In genomic region chr7:44015090-44015489, GRCh38 we compare ENCODE assay signal across 15 cellular contexts. TPM values are rescaled to one million over a fixed set of nuclear protein-coding genes. Genes with fewer than 3 reads are reported as not detected.
"Had no signal": no experiment of that assay in that cellular context is flagged by ENCODE, and none has a peak within 500 bp of the region (broad histone marks: within the 10 kb centered on the region; RNA-seq: fewer than 3 reads in every experiment).

No MANE protein-coding gene starts in this region.

RNA-seq across cellular contexts. Expression of gene SPDYE1, which starts 17.4 kb away (rescaled TPM):
- total RNA-seq: activated B cell treated with CpG ODN at 0.5 μM for 24 hours; activated CD4-positive, alpha-beta memory T cell treated with anti-CD3 and anti-CD28 coated beads for 36 hours; activated CD4-positive, alpha-beta T cell treated with anti-CD3 and anti-CD28 coated beads, Interleukin-2, amount 10 ng/mL, durations not matched to agents 24 days and 14 days; activated CD8-positive, alpha-beta memory T cell treated with anti-CD3 and anti-CD28 coated beads for 36 hours; activated CD8-positive, alpha-beta T cell treated with anti-CD3 and anti-CD28 coated beads for 36 hours; activated naive CD4-positive, alpha-beta T cell treated with anti-CD3 and anti-CD28 coated beads for 36 hours; activated naive CD4-positive, alpha-beta T cell treated with anti-CD3 and anti-CD28 coated beads, Interleukin-2, amount 50 U/mL, for 72 hours; activated naive CD8-positive, alpha-beta T cell treated with anti-CD3 and anti-CD28 coated beads for 36 hours; activated T-cell treated with anti-CD3 and anti-CD28 coated beads, Interleukin-2, amount 50 U/mL, for 4 hours; activated T-cell treated with anti-CD3 and anti-CD28 coated beads, Interleukin-2, amount 50 U/mL, for 72 hours; activated T-helper 1 cell treated with anti-CD3 and anti-CD28 coated beads, Interleukin-12 subunit alpha, Interleukin-12 subunit beta, Interleukin-2, Interleukin-4 antibody, amounts not matched to agents 30 ng/mL and 10 ng/mL and 1 ng/mL, durations not matched to agents 14 hours and 24 hours and 36 hours; activated T-helper 17 cell treated with anti-CD3 and anti-CD28 coated beads, Interleukin-2, amount 50 U/mL, for 72 hours; aorta; body of pancreas; breast epithelium had no signal

RNA-seq across cellular contexts. Expression of gene PGAM2, which starts 50.3 kb away (rescaled TPM):
- total RNA-seq: activated CD8-positive, alpha-beta memory T cell treated with anti-CD3 and anti-CD28 coated beads for 36 hours had no signal
